Comparison of ENCODE assay signal across 9 cellular contexts in the genomic region with DNA sequence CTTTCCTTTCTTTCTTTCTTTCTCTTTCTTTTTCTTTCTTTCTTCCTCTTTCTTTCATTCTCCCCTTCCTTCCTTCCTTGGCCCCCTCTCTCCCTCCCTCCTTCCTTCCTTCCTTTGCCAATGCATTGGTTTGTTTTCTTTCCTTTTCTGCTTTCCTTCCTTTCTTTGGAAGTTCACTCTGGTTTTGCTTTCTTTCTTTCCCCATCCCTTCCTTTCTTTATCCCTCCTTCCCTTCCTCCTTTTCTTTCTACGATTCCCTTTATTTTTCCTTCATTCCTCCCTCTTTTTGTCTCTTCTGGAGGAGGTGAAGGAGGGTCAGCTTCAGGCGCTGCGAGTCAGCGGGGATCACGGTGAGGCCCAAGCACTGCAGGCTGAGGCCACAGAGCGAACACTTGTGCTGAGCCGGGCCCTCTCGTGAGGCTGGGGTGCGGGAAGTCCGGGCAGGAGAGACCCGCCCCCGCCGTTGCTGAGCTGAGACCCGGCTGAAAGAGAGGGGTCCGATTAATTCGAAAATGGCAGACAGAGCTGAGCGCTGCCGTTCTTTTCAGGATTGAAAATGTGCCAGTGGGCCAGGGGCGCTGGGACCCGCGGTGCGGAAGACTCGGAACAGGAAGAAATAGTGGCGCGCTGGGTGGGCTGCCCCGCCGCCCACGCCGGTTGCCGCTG. TPM values are rescaled to one million over a fixed set of nuclear protein-coding genes. Genes with fewer than 3 reads are reported as not detected.
A peak's percentile ranks its signal among the peaks of the same experiment; 100 is the strongest.
DNase-seq lines count a peak whose midpoint lies in the region; ATAC-seq and TF ChIP-seq lines count a peak whose summit lies in the region.
"Had no signal": no experiment of that assay in that cellular context is flagged by ENCODE, and none has a peak within 500 bp of the region (broad histone marks: within the 10 kb centered on the region; RNA-seq: fewer than 3 reads in every experiment).

No MANE protein-coding gene starts in this region.

- no peak for ATAC-seq in Right ventricle myocardium inferior
- no peak for ATAC-seq in GM18498 (IDR thresholded peaks at IDR 0.05; ENCODE audit: unreplicated experiment)
- no peak for ATAC-seq in GM21423 (IDR thresholded peaks at IDR 0.05; ENCODE audit: unreplicated experiment)

- TF ChIP-seq POLR2A in tibial nerve (IDR thresholded peaks at IDR 0.05): no peak

- no peaks in the 10 kb centered on the region for H3K36me3 Mint-ChIP-seq in activated naive CD8-positive, alpha-beta T cell

- H3K9me3 Mint-ChIP-seq in activated naive CD8-positive, alpha-beta T cell (ENCODE audit: low read depth): no peaks in the 10 kb centered on the region

- H2BK15ac ChIP-seq in mesenchymal stem cell (ENCODE audit: low read depth, poor library complexity, severe bottlenecking): no peak overlapping the region

- H3K27me3 ChIP-seq in left ventricle myocardium inferior (ENCODE audit: low read depth): peaks cover 100% of the 10 kb centered on the region
- H3K27me3 ChIP-seq in mesenchymal stem cell (ENCODE audit: control insufficient read depth in 1 of 2, insufficient read depth in 1 of 2, low read length in 2 of 2): peaks cover 86 to 97% of the 10 kb centered on the region in 2 experiments
- H3K27me3 ChIP-seq in tibial nerve: peaks cover 3 to 100% of the 10 kb centered on the region in 2 donors

- H3K27ac Mint-ChIP-seq in activated naive CD8-positive, alpha-beta T cell: no peak overlapping the region

- peak overlapping the region; percentile 51 for H2BK5ac ChIP-seq in mesenchymal stem cell (ENCODE audit: low read depth, low read length, poor library complexity, severe bottlenecking)

- H3K4me3 Mint-ChIP-seq in activated naive CD8-positive, alpha-beta T cell: peak overlapping the region; percentile 81

- H3K79me1 ChIP-seq in mesenchymal stem cell (replicated peaks; ENCODE audit: low read length, poor library complexity, severe bottlenecking): peaks cover 2% of the 10 kb centered on the region

- H3K27me3 Mint-ChIP-seq in activated naive CD8-positive, alpha-beta T cell: peaks cover 37% of the 10 kb centered on the region

- peak overlapping the region in 1 of 2 experiments; percentile 43 for H3K23ac ChIP-seq in mesenchymal stem cell (ENCODE audit: low read length in 2 of 2)

- no peak for DNase-seq in left ventricle myocardium inferior
- no peak for DNase-seq in Right ventricle myocardium inferior (ENCODE audit: missing footprints)
- DNase-seq in mesenchymal stem cell: no peak
- no peak for DNase-seq in tibial nerve (ENCODE audit: low spot score in 2 of 2)
- no peak for DNase-seq in SKM-1 (lab: John Stamatoyannopoulos, UW; ENCODE audit: unreplicated experiment)
- DNase-seq: DMS79 had no signal

- intact Hi-C loops in left ventricle myocardium inferior (cut with micrococcal nuclease): no loop called here
- intact Hi-C loops in Right ventricle myocardium inferior (cut with DNase I): no loop called here

- no peak overlapping the region for H3K14ac ChIP-seq in mesenchymal stem cell (ENCODE audit: low read length in 2 of 2)

- peak overlapping the region; percentile 60 for H3K4me2 ChIP-seq in mesenchymal stem cell (ENCODE audit: low read length, poor library complexity, severe bottlenecking)

- H2AFZ ChIP-seq in mesenchymal stem cell (ENCODE audit: low read depth, low read length): no peak overlapping the region

- H3K4ac ChIP-seq in mesenchymal stem cell (ENCODE audit: low read depth in 1 of 2, low read length in 2 of 2): no peak overlapping the region

- H3K9me3 ChIP-seq in left ventricle myocardium inferior (replicated peaks) (no peaks in the 10 kb centered on the region), mesenchymal stem cell (ENCODE audit: control insufficient read depth, low read length) (no peaks in the 10 kb centered on the region), tibial nerve (no peaks in the 10 kb centered on the region)

- peaks cover 37% of the 10 kb centered on the region for H3K4me1 Mint-ChIP-seq in activated naive CD8-positive, alpha-beta T cell (ENCODE audit: low read depth)

- no peak overlapping the region for H2BK12ac ChIP-seq in mesenchymal stem cell (ENCODE audit: low read length in 2 of 2)

- no peak overlapping the region for H3K9ac ChIP-seq in mesenchymal stem cell (ENCODE audit: low read length)

- H4K91ac ChIP-seq in mesenchymal stem cell (ENCODE audit: low read length): no peak overlapping the region

- TF ChIP-seq CTCF in left ventricle myocardium inferior (IDR thresholded peaks at IDR 0.05; ENCODE audit: borderline replicate concordance): no peak
- no peak for TF ChIP-seq CTCF in tibial nerve (IDR thresholded peaks at IDR 0.05)

- peaks cover 71% of the 10 kb centered on the region for H3K4me1 ChIP-seq in left ventricle myocardium inferior
- peaks cover 63% of the 10 kb centered on the region for H3K4me1 ChIP-seq in mesenchymal stem cell (ENCODE audit: control insufficient read depth, insufficient read depth, low read depth, low read length)
- H3K4me1 ChIP-seq in tibial nerve: peaks cover 0 to 80% (median 41%) of the 10 kb centered on the region in 4 donors

- no peak overlapping the region for H3K18ac ChIP-seq in mesenchymal stem cell (ENCODE audit: low read depth in 1 of 2, low read length in 2 of 2)

- H4K8ac ChIP-seq in mesenchymal stem cell (ENCODE audit: low read length): no peak overlapping the region

- no peak for TF ChIP-seq EP300 in tibial nerve (IDR thresholded peaks at IDR 0.05)

- no peak overlapping the region for H3K27ac ChIP-seq in left ventricle myocardium inferior (replicated peaks)
- no peak overlapping the region for H3K27ac ChIP-seq in mesenchymal stem cell (ENCODE audit: low read length, poor library complexity, severe bottlenecking)
- H3K27ac ChIP-seq in tibial nerve: no peak overlapping the region

- no peak overlapping the region for H2BK120ac ChIP-seq in mesenchymal stem cell (ENCODE audit: low read depth, low read length)

- 3% methylated on average over 29 of the region's 30 CpGs for WGBS in mesenchymal stem cell
- WGBS in tibial nerve, 2 donors: 7 to 14% methylated on average over 23 to 26 of the region's 30 CpGs

- H3K36me3 ChIP-seq in left ventricle myocardium inferior (no peaks in the 10 kb centered on the region), mesenchymal stem cell (ENCODE audit: control insufficient read depth in 1 of 2, insufficient read depth in 2 of 2, low read depth in 1 of 2, low read length in 2 of 2) (no peaks in the 10 kb centered on the region), tibial nerve (no peaks in the 10 kb centered on the region)

- H3K4me3 ChIP-seq in left ventricle myocardium inferior: peak overlapping the region; percentile 69
- peak overlapping the region; percentile 51 to 69 for H3K4me3 ChIP-seq in mesenchymal stem cell (ENCODE audit: insufficient read depth in 1 of 2, low read depth in 1 of 2, low read length in 2 of 2)
- peak overlapping the region in 3 of 4 donors; percentile 13 to 51 (median 26) for H3K4me3 ChIP-seq in tibial nerve

- H2AK5ac ChIP-seq in mesenchymal stem cell (ENCODE audit: low read length, severe bottlenecking): no peak overlapping the region

RNA-seq across cellular contexts. Expression of gene SIM2, which starts 1.5 kb away (rescaled TPM):
- total RNA-seq in left ventricle myocardium inferior: not detected
- not detected for total RNA-seq in Right ventricle myocardium inferior
- polyA plus RNA-seq in mesenchymal stem cell (2013, experiment 1 of 2): 0.10 TPM
- 0.10 TPM for polyA plus RNA-seq in mesenchymal stem cell (2013, experiment 2 of 2)
- not detected for total RNA-seq in tibial nerve
